In the genomic region with DNA sequence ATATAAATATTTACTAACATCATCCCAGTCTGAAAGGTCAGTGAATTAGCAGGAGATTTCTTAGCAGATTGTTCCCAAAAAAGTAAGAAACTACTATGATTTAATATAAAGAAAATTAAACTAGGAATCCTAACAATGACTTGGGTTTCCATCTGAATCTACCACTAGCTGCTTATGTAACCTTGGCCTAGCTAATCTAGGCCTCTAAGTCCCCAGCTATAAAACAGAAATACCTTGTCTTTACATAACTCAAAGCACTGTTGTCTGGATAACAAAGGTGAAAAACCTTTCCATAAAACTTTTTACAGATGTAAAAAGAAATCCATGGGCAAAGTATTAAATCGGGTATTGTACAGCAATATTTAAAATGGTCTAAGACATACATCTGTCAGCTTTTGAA, we compare ENCODE assay signal across 11 cellular contexts. TPM values are rescaled to one million over a fixed set of nuclear protein-coding genes. Genes with fewer than 3 reads are reported as not detected.
A peak's percentile ranks its signal among the peaks of the same experiment; 100 is the strongest.
DNase-seq lines count a peak whose midpoint lies in the region; ATAC-seq, FAIRE-seq and TF ChIP-seq lines count a peak whose summit lies in the region.
"Had no signal": no experiment of that assay in that cellular context is flagged by ENCODE, and none has a peak within 500 bp of the region (broad histone marks: within the 10 kb centered on the region; RNA-seq: fewer than 3 reads in every experiment).

No MANE protein-coding gene starts in this region.

- TF ChIP-seq POLR2A in right lobe of liver (IDR thresholded peaks at IDR 0.05) = no peak

- H3K36me3 Mint-ChIP-seq in astrocyte (ENCODE audit: low read depth, unreplicated experiment) = no peaks in the 10 kb centered on the region

- H3K27ac Mint-ChIP-seq in astrocyte (ENCODE audit: unreplicated experiment) = peak overlapping the region; percentile 35
- H3K27ac Mint-ChIP-seq: activated CD4-positive, alpha-beta memory T cell treated with anti-CD3 and anti-CD28 coated beads, Interleukin-2, amount 10 ng/mL, durations not matched to agents 7 days and 5 days had no signal

- peak; percentile 0 for DNase-seq in NCI-H82 (lab: John Stamatoyannopoulos, UW)
- no peak for DNase-seq in NCI-H82 treated with DMSO at 0.1 percent for 48 hours (lab: John Stamatoyannopoulos, UW; ENCODE audit: unreplicated experiment)
- peak; percentile 3 for DNase-seq in astrocyte (ENCODE audit: low read depth)
- DNase-seq in right lobe of liver = no peak
- DNase-seq in HuH-7.5 (ENCODE audit: low spot score) = no peak
- DNase-seq in NCI-H1092 treated with DMSO at 0.1 percent for 48 hours (lab: John Stamatoyannopoulos, UW) = no peak
- DNase-seq in WERI-Rb-1 = no peak
- DNase-seq: activated CD4-positive, alpha-beta memory T cell treated with anti-CD3 and anti-CD28 coated beads, Interleukin-2, amount 10 ng/mL, durations not matched to agents 7 days and 5 days had no signal

- peak overlapping the region; percentile 98 for H3K4me3 Mint-ChIP-seq in astrocyte (ENCODE audit: unreplicated experiment)
- H3K4me3 Mint-ChIP-seq: activated CD4-positive, alpha-beta memory T cell treated with anti-CD3 and anti-CD28 coated beads, Interleukin-2, amount 10 ng/mL, durations not matched to agents 7 days and 5 days had no signal

- H3K9me3 Mint-ChIP-seq in astrocyte (ENCODE audit: unreplicated experiment) = no peaks in the 10 kb centered on the region
- H3K9me3 Mint-ChIP-seq: activated CD4-positive, alpha-beta memory T cell treated with anti-CD3 and anti-CD28 coated beads, Interleukin-2, amount 10 ng/mL, durations not matched to agents 7 days and 5 days had no signal

- H4K20me1 ChIP-seq in astrocyte (ENCODE audit: insufficient read depth, low read length) = peaks cover 45% of the 10 kb centered on the region

- peaks cover 76% of the 10 kb centered on the region for H3K79me2 ChIP-seq in astrocyte (ENCODE audit: insufficient read depth, low read length)

- H3K9me3 ChIP-seq in astrocyte (ENCODE audit: insufficient read depth, low read depth, low read length) (no peaks in the 10 kb centered on the region), right lobe of liver (no peaks in the 10 kb centered on the region), WERI-Rb-1 (ENCODE audit: severe bottlenecking) (no peaks in the 10 kb centered on the region)

- peaks cover 38% of the 10 kb centered on the region for H3K4me1 Mint-ChIP-seq in astrocyte (ENCODE audit: low read depth, unreplicated experiment)

- H3K9ac ChIP-seq in astrocyte (ENCODE audit: low read length) = peak overlapping the region; percentile 94

- H3K4me3 ChIP-seq in astrocyte (ENCODE audit: insufficient read depth, low read depth, low read length) = peak overlapping the region; percentile 6
- H3K4me3 ChIP-seq in right lobe of liver = no peak overlapping the region
- H3K4me3 ChIP-seq in WERI-Rb-1 (ENCODE audit: low read depth, low read length) = no peak overlapping the region
- H3K4me3 ChIP-seq: lung had no signal

- ATAC-seq in right lobe of liver = no peak

- no peak for FAIRE-seq in astrocyte (lab: Jason Lieb, UNC)

- H3K27ac ChIP-seq in astrocyte (ENCODE audit: low read depth, low read length) (no peak overlapping the region), right lobe of liver (peak overlapping the region in 2 of 3 donors; percentile 84 to 99), temporal lobe (ENCODE audit: low read depth, low read length) (peak overlapping the region; percentile 100), WERI-Rb-1 (no peak overlapping the region)

- intact Hi-C loops in right lobe of liver (cut with DNase I) = loop anchor here in 1 of 2 donors (5.0 kb wide), 1 partner anchor 175 kb away; no protein-coding TSS in a partner anchor

- no peaks in the 10 kb centered on the region for H3K27me3 Mint-ChIP-seq in astrocyte (ENCODE audit: low read depth, unreplicated experiment)
- H3K27me3 Mint-ChIP-seq: activated CD4-positive, alpha-beta memory T cell treated with anti-CD3 and anti-CD28 coated beads, Interleukin-2, amount 10 ng/mL, durations not matched to agents 7 days and 5 days had no signal

- 64% methylated on average over 1 of the region's 1 CpG for WGBS in right lobe of liver (ENCODE audit: insufficient coverage, low coverage, low lambda C conversion rate, missing lambda C conversion rate)

- peaks cover 27% of the 10 kb centered on the region for H3K4me1 ChIP-seq in astrocyte (ENCODE audit: insufficient read depth, low read length)
- H3K4me1 ChIP-seq in right lobe of liver = peaks cover 0 to 51% (median 19%) of the 10 kb centered on the region in 4 donors

- H3K27me3 ChIP-seq in astrocyte (ENCODE audit: insufficient read depth, low read length) (no peaks in the 10 kb centered on the region), right lobe of liver (no peaks in the 10 kb centered on the region), WERI-Rb-1 (ENCODE audit: insufficient read depth, low read depth, severe bottlenecking) (no peaks in the 10 kb centered on the region)

- peak overlapping the region; percentile 84 for H3K4me2 ChIP-seq in astrocyte (ENCODE audit: low read length)

- no peak overlapping the region for H2AFZ ChIP-seq in astrocyte (ENCODE audit: low read depth, low read length)

- H3K36me3 ChIP-seq in astrocyte (ENCODE audit: insufficient read depth, low read length) = no peaks in the 10 kb centered on the region
- H3K36me3 ChIP-seq in right lobe of liver = no peaks in the 10 kb centered on the region
- H3K36me3 ChIP-seq in WERI-Rb-1 = no peaks in the 10 kb centered on the region

- TF ChIP-seq CTCF in astrocyte (IDR thresholded peaks at IDR 0.05; ENCODE audit: insufficient read depth, low read depth, low read length) = no peak
- TF ChIP-seq CTCF in right lobe of liver (IDR thresholded peaks at IDR 0.05) = no peak
- TF ChIP-seq CTCF in WERI-Rb-1 (IDR thresholded peaks at IDR 0.05; ENCODE audit: low read depth, low read length) = no peak

RNA-seq across cellular contexts. Expression of gene FBXL5, which starts 3.0 kb away (rescaled TPM):
- 75.8 and 92.2 TPM in 2 replicates for total RNA-seq in astrocyte
- 10 to 100 TPM; 38.3 to 59.5 (median 46.8) TPM for total RNA-seq in right lobe of liver
- total RNA-seq in temporal lobe = 142 TPM

RNA-seq across cellular contexts. Expression of gene FAM200B, which starts 29.4 kb away (rescaled TPM):
- total RNA-seq in astrocyte = 67.4 and 74.7 TPM in 2 replicates
- total RNA-seq in right lobe of liver = 10 to 100 TPM; 11.8 to 20.9 (median 16.7) TPM
- 64.7 TPM for total RNA-seq in temporal lobe

RNA-seq across cellular contexts. Expression of gene BST1, which starts 50.7 kb away (rescaled TPM):
- total RNA-seq in astrocyte (19.5 and 24.5 TPM in 2 replicates), right lobe of liver (1 to 10 TPM; 2.7 to 5.3 (median 4.3) TPM), temporal lobe (2.7 TPM)
- total RNA-seq: A172 had no signal

Comparison
In these comparisons a context has a peak if more than half of its experiments do, and no peak if none do; other contexts are left out.
1. DNase-seq: peak in NCI-H82 (single experiment) and astrocyte (single experiment); none in NCI-H82 treated with DMSO at 0.1 percent for 48 hours (single experiment), right lobe of liver (0 of 3), HuH-7.5 (single experiment), NCI-H1092 treated with DMSO at 0.1 percent for 48 hours (single experiment) and WERI-Rb-1 (single experiment).
2. H3K27ac ChIP-seq: peak in right lobe of liver (2 of 3) and temporal lobe (single experiment); none in astrocyte (single experiment) and WERI-Rb-1 (single experiment).